ENCODE assay signal across 10 cellular contexts in the genomic region with DNA sequence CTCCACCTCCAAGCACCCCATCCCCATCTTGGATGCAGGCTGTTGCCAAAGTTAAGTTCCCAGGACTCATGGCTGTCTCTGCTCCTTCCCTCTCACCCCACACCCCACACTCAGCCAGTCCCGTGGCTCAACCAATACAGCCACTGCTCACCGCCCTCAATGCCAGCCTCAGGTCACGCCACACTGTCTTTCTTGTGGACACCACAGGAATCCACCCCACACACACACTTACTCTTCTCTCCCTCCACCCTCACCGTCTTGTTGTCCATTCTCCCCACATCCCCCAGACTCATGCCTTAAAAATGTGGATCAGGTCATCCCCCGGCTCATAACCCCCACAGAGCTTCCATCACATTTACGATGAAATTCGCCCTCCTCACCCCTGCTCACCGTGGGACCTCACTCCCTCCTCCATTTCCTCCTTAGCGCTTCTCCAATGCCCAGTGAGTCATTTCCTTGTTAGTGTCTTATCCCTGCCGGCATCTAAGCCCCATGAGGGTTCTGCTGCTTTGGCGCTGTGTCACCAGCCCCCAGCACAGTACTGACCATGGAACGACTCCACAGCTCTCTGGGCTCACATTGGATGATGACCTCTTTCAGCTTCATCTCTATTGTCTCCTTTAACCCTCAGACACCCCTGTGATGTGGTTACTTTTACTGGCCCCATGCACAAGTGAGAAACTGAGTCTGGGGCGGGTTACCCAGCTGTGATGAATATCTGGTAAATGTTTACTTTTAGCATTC. TPM values are rescaled to one million over a fixed set of nuclear protein-coding genes. Genes with fewer than 3 reads are reported as not detected.
DNase-seq lines count a peak whose midpoint lies in the region; ATAC-seq and TF ChIP-seq lines count a peak whose summit lies in the region.
"Had no signal": no experiment of that assay in that cellular context is flagged by ENCODE, and none has a peak within 500 bp of the region (broad histone marks: within the 10 kb centered on the region; RNA-seq: fewer than 3 reads in every experiment).

No MANE protein-coding gene starts in this region.

- H3K27ac ChIP-seq in stomach (peak overlapping the region; percentile 68 to 94 (median 82)), Peyer's patch (peak overlapping the region in 2 of 4 donors; percentile 14 to 42)

- DNase-seq in activated CD8-positive, alpha-beta T cell treated with anti-CD3 and anti-CD28 coated beads for 36 hours: no peak
- no peak for DNase-seq in activated CD8-positive, alpha-beta T cell treated with anti-CD3 and anti-CD28 coated beads, Interleukin-2, amount 10 ng/mL, durations not matched to agents 7 days and 5 days
- DNase-seq in fibroblast of villous mesenchyme (ENCODE audit: low read depth): peak; percentile 99
- no peak for DNase-seq in stomach
- DNase-seq in Peyer's patch: no peak
- DNase-seq in NCI-H526 (lab: John Stamatoyannopoulos, UW): no peak
- DNase-seq: NCI-H526 treated with DMSO at 0.1 percent for 48 hours had no signal

- TF ChIP-seq EP300 in stomach (IDR thresholded peaks at IDR 0.05): no peak

- H3K4me1 ChIP-seq in stomach (peaks cover 42 to 79% (median 65%) of the 10 kb centered on the region in 4 donors), Peyer's patch (no peaks in the 10 kb centered on the region)

- peaks cover 0 to 11% (median 0%) of the 10 kb centered on the region in 3 donors for H3K27me3 ChIP-seq in stomach
- H3K27me3 ChIP-seq in Peyer's patch: no peaks in the 10 kb centered on the region

- intact Hi-C loops in activated CD8-positive, alpha-beta T cell treated with anti-CD3 and anti-CD28 coated beads for 36 hours (cut with micrococcal nuclease): no loop called here
- intact Hi-C loops in stomach (cut with DNase I; ENCODE audit: low total_unique reads): no loop called here

- H3K4me1 Mint-ChIP-seq in activated CD8-positive, alpha-beta T cell treated with anti-CD3 and anti-CD28 coated beads for 36 hours (ENCODE audit: low read depth): peaks cover 2% of the 10 kb centered on the region
- no peaks in the 10 kb centered on the region for H3K4me1 Mint-ChIP-seq in activated CD8-positive, alpha-beta T cell treated with anti-CD3 and anti-CD28 coated beads, Interleukin-2, amount 10 ng/mL, durations not matched to agents 7 days and 5 days (ENCODE audit: low read depth)

- H3K4me3 Mint-ChIP-seq in activated CD8-positive, alpha-beta T cell treated with anti-CD3 and anti-CD28 coated beads for 36 hours: no peak overlapping the region
- no peak overlapping the region for H3K4me3 Mint-ChIP-seq in activated CD8-positive, alpha-beta T cell treated with anti-CD3 and anti-CD28 coated beads, Interleukin-2, amount 10 ng/mL, durations not matched to agents 7 days and 5 days
- H3K4me3 Mint-ChIP-seq: activated naive CD4-positive, alpha-beta T cell treated with anti-CD3 and anti-CD28 coated beads, Interleukin-2, amount 50 U/mL, for 24 hours had no signal

- H3K27ac Mint-ChIP-seq in activated CD8-positive, alpha-beta T cell treated with anti-CD3 and anti-CD28 coated beads for 36 hours: no peak overlapping the region
- H3K27ac Mint-ChIP-seq in activated CD8-positive, alpha-beta T cell treated with anti-CD3 and anti-CD28 coated beads, Interleukin-2, amount 10 ng/mL, durations not matched to agents 7 days and 5 days: no peak overlapping the region
- H3K27ac Mint-ChIP-seq: activated naive CD4-positive, alpha-beta T cell treated with anti-CD3 and anti-CD28 coated beads, Interleukin-2, amount 50 U/mL, for 24 hours had no signal

- peaks cover 23% of the 10 kb centered on the region for H3K27me3 Mint-ChIP-seq in activated CD8-positive, alpha-beta T cell treated with anti-CD3 and anti-CD28 coated beads for 36 hours
- peaks cover 18% of the 10 kb centered on the region for H3K27me3 Mint-ChIP-seq in activated CD8-positive, alpha-beta T cell treated with anti-CD3 and anti-CD28 coated beads, Interleukin-2, amount 10 ng/mL, durations not matched to agents 7 days and 5 days (ENCODE audit: low read depth)

- no peaks in the 10 kb centered on the region for H3K9me3 Mint-ChIP-seq in activated CD8-positive, alpha-beta T cell treated with anti-CD3 and anti-CD28 coated beads for 36 hours
- H3K9me3 Mint-ChIP-seq in activated CD8-positive, alpha-beta T cell treated with anti-CD3 and anti-CD28 coated beads, Interleukin-2, amount 10 ng/mL, durations not matched to agents 7 days and 5 days (ENCODE audit: insufficient read depth): no peaks in the 10 kb centered on the region
- H3K9me3 Mint-ChIP-seq: activated naive CD4-positive, alpha-beta T cell treated with anti-CD3 and anti-CD28 coated beads, Interleukin-2, amount 50 U/mL, for 24 hours had no signal

- H3K36me3 Mint-ChIP-seq in activated CD8-positive, alpha-beta T cell treated with anti-CD3 and anti-CD28 coated beads for 36 hours (ENCODE audit: low read depth): no peaks in the 10 kb centered on the region
- H3K36me3 Mint-ChIP-seq in activated CD8-positive, alpha-beta T cell treated with anti-CD3 and anti-CD28 coated beads, Interleukin-2, amount 10 ng/mL, durations not matched to agents 7 days and 5 days (ENCODE audit: low read depth): no peaks in the 10 kb centered on the region
- H3K36me3 Mint-ChIP-seq: activated naive CD4-positive, alpha-beta T cell treated with anti-CD3 and anti-CD28 coated beads, Interleukin-2, amount 50 U/mL, for 24 hours had no signal

- WGBS in stomach, 5 donors: 57 to 69% (median 68%) methylated on average over 13 of the region's 13 CpGs

- ATAC-seq in activated CD8-positive, alpha-beta T cell treated with anti-CD3 and anti-CD28 coated beads for 36 hours: peak; percentile 27
- ATAC-seq in activated CD8-positive, alpha-beta T cell treated with anti-CD3 and anti-CD28 coated beads, Interleukin-2, amount 10 ng/mL, durations not matched to agents 7 days and 5 days: no peak
- ATAC-seq in SK-N-SH treated with all-trans-retinoic acid at 6 μM for 48 hours: peak; percentile 95
- no peak for ATAC-seq in HG02588 (IDR thresholded peaks at IDR 0.05; ENCODE audit: unreplicated experiment)

- CTCF ChIA-PET in activated CD8-positive, alpha-beta T cell treated with anti-CD3 and anti-CD28 coated beads for 36 hours (lab: Charles Lee): interaction anchor here (0.6 to 1.6 kb wide), 7 partner anchors 10 to 423 kb away, joined by 3 to 9 read pairs (median 4); no protein-coding TSS in a partner anchor
- CTCF ChIA-PET in activated CD8-positive, alpha-beta T cell treated with anti-CD3 and anti-CD28 coated beads, Interleukin-2, amount 10 ng/mL, durations not matched to agents 7 days and 5 days (lab: Charles Lee): interaction anchor here (1.1 to 4.7 kb wide), 2 partner anchors 11 to 346 kb away, joined by 3 to 20 read pairs; no protein-coding TSS in a partner anchor

- H3K4me3 ChIP-seq in fibroblast of villous mesenchyme (ENCODE audit: low read depth, low read length) (no peak overlapping the region), stomach (no peak overlapping the region), Peyer's patch (no peak overlapping the region)

- TF ChIP-seq POLR2A in stomach (IDR thresholded peaks at IDR 0.05) (no peak), Peyer's patch (IDR thresholded peaks at IDR 0.05) (no peak)

- H3K36me3 ChIP-seq in stomach: peaks cover 3 to 49% (median 26%) of the 10 kb centered on the region in 4 donors
- no peaks in the 10 kb centered on the region for H3K36me3 ChIP-seq in Peyer's patch

- H3K9me3 ChIP-seq in stomach (no peaks in the 10 kb centered on the region), Peyer's patch (no peaks in the 10 kb centered on the region)

- POLR2A ChIA-PET in activated CD8-positive, alpha-beta T cell treated with anti-CD3 and anti-CD28 coated beads for 36 hours (lab: Charles Lee): no interaction called here
- POLR2A ChIA-PET in activated CD8-positive, alpha-beta T cell treated with anti-CD3 and anti-CD28 coated beads, Interleukin-2, amount 10 ng/mL, durations not matched to agents 7 days and 5 days (lab: Charles Lee): no interaction called here

- TF ChIP-seq CTCF in activated CD8-positive, alpha-beta T cell treated with anti-CD3 and anti-CD28 coated beads for 36 hours (IDR thresholded peaks at IDR 0.05): no peak
- TF ChIP-seq CTCF in fibroblast of villous mesenchyme (IDR thresholded peaks at IDR 0.05; ENCODE audit: insufficient read depth, low read depth, low read length) (no peak), stomach (IDR thresholded peaks at IDR 0.05) (no peak), Peyer's patch (IDR thresholded peaks at IDR 0.05) (no peak)

TF ChIP-seq in SK-N-SH treated with all-trans-retinoic acid at 6 μM for 48 hours, 23 proteins besides CTCF, POLR2A, EP300 and RAD21:
- TF ChIP-seq RARB (CRISPR knock-in tag; IDR thresholded peaks at IDR 0.05) (peak; percentile 49; the same call in 1 of the 2 replicates), TOX (CRISPR knock-in tag; IDR thresholded peaks at IDR 0.05; ENCODE audit: borderline replicate concordance) (peak; percentile 72; the same call in 1 of the 2 replicates), SNAI2 (CRISPR knock-in tag; IDR thresholded peaks at IDR 0.05) (no peak), ZFP3 (CRISPR knock-in tag; IDR thresholded peaks at IDR 0.05) (peak; percentile 46; the same call in 1 of the 2 replicates), ARNTL (CRISPR knock-in tag; IDR thresholded peaks at IDR 0.05; ENCODE audit: borderline replicate concordance, low read depth) (no peak), ISL1 (CRISPR knock-in tag; IDR thresholded peaks at IDR 0.05) (peak; percentile 12; the same call in 1 of the 2 replicates)
- TF ChIP-seq, protein P1, sequence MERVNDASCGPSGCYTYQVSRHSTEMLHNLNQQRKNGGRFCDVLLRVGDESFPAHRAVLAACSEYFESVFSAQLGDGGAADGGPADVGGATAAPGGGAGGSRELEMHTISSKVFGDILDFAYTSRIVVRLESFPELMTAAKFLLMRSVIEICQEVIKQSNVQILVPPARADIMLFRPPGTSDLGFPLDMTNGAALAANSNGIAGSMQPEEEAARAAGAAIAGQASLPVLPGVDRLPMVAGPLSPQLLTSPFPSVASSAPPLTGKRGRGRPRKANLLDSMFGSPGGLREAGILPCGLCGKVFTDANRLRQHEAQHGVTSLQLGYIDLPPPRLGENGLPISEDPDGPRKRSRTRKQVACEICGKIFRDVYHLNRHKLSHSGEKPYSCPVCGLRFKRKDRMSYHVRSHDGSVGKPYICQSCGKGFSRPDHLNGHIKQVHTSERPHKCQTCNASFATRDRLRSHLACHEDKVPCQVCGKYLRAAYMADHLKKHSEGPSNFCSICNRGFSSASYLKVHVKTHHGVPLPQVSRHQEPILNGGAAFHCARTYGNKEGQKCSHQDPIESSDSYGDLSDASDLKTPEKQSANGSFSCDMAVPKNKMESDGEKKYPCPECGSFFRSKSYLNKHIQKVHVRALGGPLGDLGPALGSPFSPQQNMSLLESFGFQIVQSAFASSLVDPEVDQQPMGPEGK (CRISPR knock-in tag; IDR thresholded peaks at IDR 0.05; ENCODE audit: borderline replicate concordance): peak; percentile 46; the same call in 1 of the 2 replicates
TF ChIP-seq in SK-N-SH treated with all-trans-retinoic acid at 6 μM for 48 hours: peak in this region for 5.

RNA-seq across cellular contexts. Expression of a gene that starts 13.8 kb away (rescaled TPM):
- total RNA-seq in activated CD8-positive, alpha-beta T cell treated with anti-CD3 and anti-CD28 coated beads for 36 hours: not detected
- not detected for total RNA-seq in activated CD8-positive, alpha-beta T cell treated with anti-CD3 and anti-CD28 coated beads, Interleukin-2, amount 10 ng/mL, durations not matched to agents 7 days and 5 days
- total RNA-seq in fibroblast of villous mesenchyme (29.3 and 40.6 TPM in 2 replicates), stomach (100 to 1,000 TPM; 182 to 657 (median 436) TPM), Peyer's patch (100 to 1,000 TPM in 3 of 4 donors, 10 to 100 TPM in 1; 82.5 to 195 (median 116) TPM)
- polyA plus RNA-seq in stomach: 100 to 1,000 TPM in 1 of 3 donors, 10 to 100 TPM in 2; 61.3 to 308 (median 72.6) TPM

Comparison
In these comparisons a context has a peak if more than half of its experiments do, and no peak if none do; other contexts are left out.
1. ATAC-seq: peak in activated CD8-positive, alpha-beta T cell treated with anti-CD3 and anti-CD28 coated beads for 36 hours (single experiment) and SK-N-SH treated with all-trans-retinoic acid at 6 μM for 48 hours (single experiment); none in activated CD8-positive, alpha-beta T cell treated with anti-CD3 and anti-CD28 coated beads, Interleukin-2, amount 10 ng/mL, durations not matched to agents 7 days and 5 days (single experiment) and HG02588 (single experiment).
2. RNA of a gene that starts 13.8 kb away (total RNA-seq): 182 to 657 TPM in stomach, 82.5 to 195 TPM in Peyer's patch and 29.3 to 40.6 TPM in fibroblast of villous mesenchyme; not detected in activated CD8-positive, alpha-beta T cell treated with anti-CD3 and anti-CD28 coated beads for 36 hours and not detected in activated CD8-positive, alpha-beta T cell treated with anti-CD3 and anti-CD28 coated beads, Interleukin-2, amount 10 ng/mL, durations not matched to agents 7 days and 5 days; every median in the first group is over 10 times any median in the second.